ENCODE assay signal across 17 cellular contexts in genomic region chr12:27290501-27291168, GRCh38. TPM values are rescaled to one million over a fixed set of nuclear protein-coding genes. Genes with fewer than 3 reads are reported as not detected.
DNase-seq lines count a peak whose midpoint lies in the region; ATAC-seq and TF ChIP-seq lines count a peak whose summit lies in the region.
"Had no signal": no experiment of that assay in that cellular context is flagged by ENCODE, and none has a peak within 500 bp of the region (broad histone marks: within the 10 kb centered on the region; RNA-seq: fewer than 3 reads in every experiment).

No MANE protein-coding gene starts in this region.

- H3K27me3 ChIP-seq in GM23338 (ENCODE audit: insufficient read depth): no peaks in the 10 kb centered on the region
- no peaks in the 10 kb centered on the region for H3K27me3 ChIP-seq in neural progenitor cell
- H3K27me3 ChIP-seq: upper lobe of left lung had no signal

- no peaks in the 10 kb centered on the region for H3K27me3 Mint-ChIP-seq in GM23338 (ENCODE audit: insufficient read depth, low read depth, poor library complexity)
- no peaks in the 10 kb centered on the region for H3K27me3 Mint-ChIP-seq in chondrocyte (ENCODE audit: low read depth)
- H3K27me3 Mint-ChIP-seq in neural progenitor cell (ENCODE audit: insufficient read depth, low read depth): no peaks in the 10 kb centered on the region
- H3K27me3 Mint-ChIP-seq: activated CD4-positive, alpha-beta memory T cell treated with anti-CD3 and anti-CD28 coated beads, Interleukin-2, amount 10 ng/mL, durations not matched to agents 7 days and 5 days; natural killer cell treated with Interleukin-12 subunit alpha and Interleukin-12 subunit beta and Interleukin-15 and Interleukin-18, amount 100 ng/mL, for 72 hours had no signal

- H4K20me1 ChIP-seq in GM23338 (replicated peaks; ENCODE audit: insufficient read depth) (no peaks in the 10 kb centered on the region), neural progenitor cell (ENCODE audit: low read depth) (peaks cover 44% of the 10 kb centered on the region)

- H3K9me2 ChIP-seq in GM23338 (ENCODE audit: insufficient read depth): no peaks in the 10 kb centered on the region

- H3K27ac ChIP-seq in GM23338 (ENCODE audit: low read depth) (peak overlapping the region; percentile 14; the same call in 1 of the 2 replicates), neural progenitor cell (no peak overlapping the region)
- H3K27ac ChIP-seq: PC-9 had no signal

- peaks cover 68% of the 10 kb centered on the region for H3K4me1 ChIP-seq in GM23338 (ENCODE audit: insufficient read depth)
- H3K4me1 ChIP-seq in neural progenitor cell: peaks cover 20% of the 10 kb centered on the region

- H3K27ac Mint-ChIP-seq in GM23338: peak overlapping the region; percentile 54
- peak overlapping the region; percentile 83 for H3K27ac Mint-ChIP-seq in chondrocyte (ENCODE audit: unreplicated experiment)
- H3K27ac Mint-ChIP-seq in neural progenitor cell: peak overlapping the region; percentile 31
- H3K27ac Mint-ChIP-seq: activated CD4-positive, alpha-beta memory T cell treated with anti-CD3 and anti-CD28 coated beads, Interleukin-2, amount 10 ng/mL, durations not matched to agents 7 days and 5 days; natural killer cell treated with Interleukin-12 subunit alpha and Interleukin-12 subunit beta and Interleukin-15 and Interleukin-18, amount 100 ng/mL, for 72 hours had no signal

- DNase-seq in DMS153 (lab: John Stamatoyannopoulos, UW) (peak; percentile 6), GM23338 (ENCODE audit: low spot score) (no peak), chondrocyte (ENCODE audit: low spot score) (no peak), neural progenitor cell (ENCODE audit: low spot score) (no peak), putamen (ENCODE audit: low spot score) (no peak), lower leg skin (ENCODE audit: low spot score in 2 of 2) (no peak), NCI-H1930 (lab: John Stamatoyannopoulos, UW) (no peak)
- DNase-seq: activated CD4-positive, alpha-beta memory T cell treated with anti-CD3 and anti-CD28 coated beads, Interleukin-2, amount 10 ng/mL, durations not matched to agents 7 days and 5 days; cortex of kidney; MV-4-11; NCI-H226; PC-9; stimulated activated CD4-positive, alpha-beta T cell treated with anti-CD3 and anti-CD28 coated beads, Interleukin-4, amount 100 ng/mL, for 1 hour; upper lobe of left lung had no signal

- H3K4me3 ChIP-seq in GM23338 (no peak overlapping the region), neural progenitor cell (no peak overlapping the region), lower leg skin (ENCODE audit: low read depth, poor library complexity, severe bottlenecking) (no peak overlapping the region)
- H3K4me3 ChIP-seq: PC-9, upper lobe of left lung had no signal

- H3K9me3 Mint-ChIP-seq in GM23338 (no peaks in the 10 kb centered on the region), chondrocyte (ENCODE audit: low read depth) (no peaks in the 10 kb centered on the region), neural progenitor cell (no peaks in the 10 kb centered on the region)
- H3K9me3 Mint-ChIP-seq: activated CD4-positive, alpha-beta memory T cell treated with anti-CD3 and anti-CD28 coated beads, Interleukin-2, amount 10 ng/mL, durations not matched to agents 7 days and 5 days; natural killer cell treated with Interleukin-12 subunit alpha and Interleukin-12 subunit beta and Interleukin-15 and Interleukin-18, amount 100 ng/mL, for 72 hours had no signal

- H3K79me2 ChIP-seq in GM23338 (replicated peaks; ENCODE audit: insufficient read depth) (peaks cover 41% of the 10 kb centered on the region), neural progenitor cell (ENCODE audit: low read depth) (peaks cover 23% of the 10 kb centered on the region)

- 53 to 58% methylated on average over 4 of the region's 4 CpGs for WGBS in lower leg skin, 2 donors

- H3K4me1 Mint-ChIP-seq in GM23338 (peaks cover 63% of the 10 kb centered on the region), chondrocyte (ENCODE audit: low read depth) (peaks cover 96% of the 10 kb centered on the region), neural progenitor cell (peaks cover 4% of the 10 kb centered on the region)
- H3K4me1 Mint-ChIP-seq: activated CD4-positive, alpha-beta memory T cell treated with anti-CD3 and anti-CD28 coated beads, Interleukin-2, amount 10 ng/mL, durations not matched to agents 7 days and 5 days had no signal

- H3F3A ChIP-seq in GM23338 (replicated peaks; ENCODE audit: low read depth) (no peaks in the 10 kb centered on the region), neural progenitor cell (ENCODE audit: low read depth) (no peaks in the 10 kb centered on the region)

- no peaks in the 10 kb centered on the region for H3K36me3 Mint-ChIP-seq in GM23338 (ENCODE audit: low read depth)
- H3K36me3 Mint-ChIP-seq in chondrocyte (ENCODE audit: low read depth): peaks cover 15% of the 10 kb centered on the region
- H3K36me3 Mint-ChIP-seq in neural progenitor cell: no peaks in the 10 kb centered on the region
- H3K36me3 Mint-ChIP-seq: natural killer cell treated with Interleukin-12 subunit alpha and Interleukin-12 subunit beta and Interleukin-15 and Interleukin-18, amount 100 ng/mL, for 72 hours had no signal

- H3K4me3 Mint-ChIP-seq in GM23338 (no peak overlapping the region), chondrocyte (ENCODE audit: unreplicated experiment) (peak overlapping the region; percentile 3), neural progenitor cell (no peak overlapping the region)
- H3K4me3 Mint-ChIP-seq: activated CD4-positive, alpha-beta memory T cell treated with anti-CD3 and anti-CD28 coated beads, Interleukin-2, amount 10 ng/mL, durations not matched to agents 7 days and 5 days; natural killer cell treated with Interleukin-12 subunit alpha and Interleukin-12 subunit beta and Interleukin-15 and Interleukin-18, amount 100 ng/mL, for 72 hours had no signal

- ATAC-seq in GM23338 (peak; percentile 34; the same call in 2 of the 3 replicates), GM19328 (IDR thresholded peaks at IDR 0.05; ENCODE audit: unreplicated experiment) (no peak)
- ATAC-seq: HepG2; natural killer cell treated with Interleukin-12 subunit alpha and Interleukin-12 subunit beta and Interleukin-15 and Interleukin-18, amount 100 ng/mL, for 72 hours had no signal

- intact Hi-C loops in lower leg skin (cut with DNase I; ENCODE audit: low total_unique reads): no loop called here

- no peaks in the 10 kb centered on the region for H3K9me3 ChIP-seq in neural progenitor cell (ENCODE audit: low read depth)
- H3K9me3 ChIP-seq: upper lobe of left lung had no signal

- no peaks in the 10 kb centered on the region for H3K36me3 ChIP-seq in GM23338 (ENCODE audit: insufficient read depth)
- H3K36me3 ChIP-seq in neural progenitor cell: no peaks in the 10 kb centered on the region
- H3K36me3 ChIP-seq: upper lobe of left lung had no signal

- TF ChIP-seq POLR2A in lower leg skin (IDR thresholded peaks at IDR 0.05): no peak

- H2AFZ ChIP-seq in GM23338: no peak overlapping the region
- H2AFZ ChIP-seq in neural progenitor cell (replicated peaks): no peak overlapping the region
- H2AFZ ChIP-seq: PC-9 had no signal

- peak overlapping the region; percentile 72; the same call in 1 of the 2 replicates for H3K4me2 ChIP-seq in GM23338
- H3K4me2 ChIP-seq in neural progenitor cell: no peak overlapping the region
- H3K4me2 ChIP-seq: PC-9 had no signal

- H3K9ac ChIP-seq in neural progenitor cell: no peak overlapping the region

- TF ChIP-seq CTCF in GM23338 (conservative IDR thresholded peaks at IDR 0.05; ENCODE audit: low read depth in 2 of 2) (no peak), chondrocyte (IDR thresholded peaks at IDR 0.05) (no peak), neural progenitor cell (IDR thresholded peaks at IDR 0.05) (no peak), lower leg skin (IDR thresholded peaks at IDR 0.05) (no peak)

RNA-seq across cellular contexts. Expression of gene BMAL2, which starts 42.0 kb away (rescaled TPM):
- total RNA-seq in GM23338 (2014; rRNA removed; shearing (Covaris generic)): 15.9 and 18.2 TPM in 2 replicates
- 4.3 and 5.5 TPM in 2 replicates for polyA plus RNA-seq in GM23338 (2016; fragmentation: Nextera tagmentation; extraction: Ambion mirVana)
- total RNA-seq in chondrocyte (9.0 to 12.0 TPM (median 11.6 TPM) in 3 replicates), neural progenitor cell (ENCODE audit: low replicate concordance) (8.6 and 12.9 TPM in 2 replicates), lower leg skin (10 to 100 TPM; 11.6 to 24.2 (median 19.1) TPM)

RNA-seq across cellular contexts. Expression of gene STK38L, which starts 46.5 kb away (rescaled TPM):
- 56.5 and 59.7 TPM in 2 replicates for total RNA-seq in GM23338 (2014; rRNA removed; shearing (Covaris generic))
- 28.9 and 31.0 TPM in 2 replicates for polyA plus RNA-seq in GM23338 (2016; fragmentation: Nextera tagmentation; extraction: Ambion mirVana)
- 219 to 248 TPM (median 222 TPM) in 3 replicates for total RNA-seq in chondrocyte
- 40.4 and 62.6 TPM in 2 replicates for total RNA-seq in neural progenitor cell (ENCODE audit: low replicate concordance)
- total RNA-seq in lower leg skin: 10 to 100 TPM; 19.1 to 39.2 (median 27.1) TPM

Comparison
In these comparisons a context has a peak if more than half of its experiments do, and no peak if none do; other contexts are left out.
1. H3K27ac Mint-ChIP-seq: peak in every context shown above with its lines; median percentile 83 in chondrocyte; 54 in GM23338; 31 in neural progenitor cell.